Comparison of ENCODE assay signal across 30 cellular contexts in genomic region chr15:79957741-79958140, GRCh38. TPM values are rescaled to one million over a fixed set of nuclear protein-coding genes. Genes with fewer than 3 reads are reported as not detected.
"Had no signal": no experiment of that assay in that cellular context is flagged by ENCODE, and none has a peak within 500 bp of the region (broad histone marks: within the 10 kb centered on the region; RNA-seq: fewer than 3 reads in every experiment).

No MANE protein-coding gene starts in this region.

- H3K4me3 Mint-ChIP-seq: activated CD4-positive, alpha-beta T cell treated with anti-CD3 and anti-CD28 coated beads for 36 hours; activated naive CD8-positive, alpha-beta T cell treated with anti-CD3 and anti-CD28 coated beads, Interleukin-2, amount 10 ng/mL, durations not matched to agents 7 days and 5 days; activated T-cell treated with anti-CD3 and anti-CD28 coated beads, Interleukin-2, amount 50 U/mL, for 4 hours; endodermal cell; memory B cell; natural killer cell treated with Interleukin-12 subunit alpha and Interleukin-12 subunit beta and Interleukin-15 and Interleukin-18, amount 100 ng/mL, for 72 hours; stimulated activated naive B cell treated with anti-CD40 and anti-IgM and Interleukin-4, amounts not matched to agents 10 μg/mL and 1 μg/mL and 100 μg/mL, for 72 hours had no signal

- H3K4me1 Mint-ChIP-seq: endodermal cell had no signal

- ATAC-seq: activated CD4-positive, alpha-beta T cell treated with anti-CD3 and anti-CD28 coated beads for 36 hours; activated T-cell treated with anti-CD3 and anti-CD28 coated beads, Interleukin-2, amount 50 U/mL, for 4 hours; heart right ventricle; left colon; natural killer cell treated with Interleukin-12 subunit alpha and Interleukin-12 subunit beta and Interleukin-15 and Interleukin-18, amount 100 ng/mL, for 72 hours; pancreas; psoas muscle had no signal

- H3K4me3 ChIP-seq: esophagus squamous epithelium, heart right ventricle, pancreas, psoas muscle, right atrium auricular region, skin epidermis, testis, uterus had no signal

- H3K27me3 Mint-ChIP-seq: activated CD4-positive, alpha-beta T cell treated with anti-CD3 and anti-CD28 coated beads for 36 hours; activated naive CD8-positive, alpha-beta T cell treated with anti-CD3 and anti-CD28 coated beads, Interleukin-2, amount 10 ng/mL, durations not matched to agents 7 days and 5 days; memory B cell; natural killer cell treated with Interleukin-12 subunit alpha and Interleukin-12 subunit beta and Interleukin-15 and Interleukin-18, amount 100 ng/mL, for 72 hours; stimulated activated naive B cell treated with anti-CD40 and anti-IgM and Interleukin-4, amounts not matched to agents 10 μg/mL and 1 μg/mL and 100 μg/mL, for 72 hours had no signal

- H3K36me3 Mint-ChIP-seq: natural killer cell treated with Interleukin-12 subunit alpha and Interleukin-12 subunit beta and Interleukin-15 and Interleukin-18, amount 100 ng/mL, for 72 hours had no signal

- H3K9me3 Mint-ChIP-seq: activated T-cell treated with anti-CD3 and anti-CD28 coated beads, Interleukin-2, amount 50 U/mL, for 4 hours; activated T-helper 2 cell treated with anti-CD3 and anti-CD28 coated beads, Interferon-gamma antibody, Interleukin-2, Interleukin-4, amounts not matched to agents 10 μg/mL and 5 μg/mL and 100 μg/mL, durations not matched to agents 14 hours and 24 hours and 36 hours; endodermal cell; memory B cell; natural killer cell treated with Interleukin-12 subunit alpha and Interleukin-12 subunit beta and Interleukin-15 and Interleukin-18, amount 100 ng/mL, for 72 hours had no signal

- H3K9me3 ChIP-seq: esophagus squamous epithelium, heart right ventricle, neutrophil, pancreas, psoas muscle, right atrium auricular region, testis, uterus had no signal

- H3K27me3 ChIP-seq: esophagus squamous epithelium, neutrophil, pancreas, right atrium auricular region, testis, uterus had no signal

- H3K4me1 ChIP-seq: esophagus squamous epithelium, pancreas, psoas muscle, right atrium auricular region, testis, uterus had no signal

- DNase-seq: activated CD4-positive, alpha-beta T cell treated with anti-CD3 and anti-CD28 coated beads for 36 hours; activated CD4-positive, alpha-beta T cell treated with anti-CD3 and anti-CD28 coated beads, Interleukin-2, amount 50 U/mL, for 4 hours; activated CD8-positive, alpha-beta memory T cell treated with anti-CD3 and anti-CD28 coated beads for 24 hours; activated CD8-positive, alpha-beta memory T cell treated with anti-CD3 and anti-CD28 coated beads, Interleukin-2, amount 50 U/mL, for 4 hours; activated naive CD4-positive, alpha-beta T cell treated with Interleukin-2 at 50 U/mL for 16 hours; activated naive CD8-positive, alpha-beta T cell treated with anti-CD3 and anti-CD28 coated beads, Interleukin-2, amount 10 ng/mL, durations not matched to agents 7 days and 5 days; activated T-cell treated with anti-CD3 and anti-CD28 coated beads, Interleukin-2, amount 50 U/mL, for 4 hours; amygdala; cerebellar nuclear complex; cortex of kidney; endodermal cell; esophagus squamous epithelium; heart right ventricle; left colon; pancreas; psoas muscle; stimulated activated CD4-positive, alpha-beta T cell treated with anti-CD3 and anti-CD28 coated beads, Interleukin-15, amount 100 ng/mL, for 24 hours; stimulated activated naive B cell treated with anti-CD40 and anti-IgM and Interleukin-4, amounts not matched to agents 10 μg/mL and 1 μg/mL and 100 μg/mL, for 72 hours; T-helper 9 cell; testis; trophoblast cell; uterus had no signal

- H3K36me3 ChIP-seq: esophagus squamous epithelium, heart right ventricle, pancreas, right atrium auricular region, uterus had no signal

- H3K27ac Mint-ChIP-seq: activated CD4-positive, alpha-beta T cell treated with anti-CD3 and anti-CD28 coated beads for 36 hours; activated naive CD8-positive, alpha-beta T cell treated with anti-CD3 and anti-CD28 coated beads, Interleukin-2, amount 10 ng/mL, durations not matched to agents 7 days and 5 days; activated T-helper 2 cell treated with anti-CD3 and anti-CD28 coated beads, Interferon-gamma antibody, Interleukin-2, Interleukin-4, amounts not matched to agents 10 μg/mL and 5 μg/mL and 100 μg/mL, durations not matched to agents 14 hours and 24 hours and 36 hours; endodermal cell; memory B cell; stimulated activated naive B cell treated with anti-CD40 and anti-IgM and Interleukin-4, amounts not matched to agents 10 μg/mL and 1 μg/mL and 100 μg/mL, for 72 hours had no signal

- H3K27ac ChIP-seq: esophagus squamous epithelium, heart right ventricle, neutrophil, pancreas, psoas muscle, right atrium auricular region, skin epidermis, testis, uterus had no signal

- FAIRE-seq: keratinocyte, pancreas had no signal

RNA-seq across cellular contexts. Expression of gene BCL2A1, which starts 13.3 kb away (rescaled TPM):
- total RNA-seq: endodermal cell, fibroblast of villous mesenchyme, testis had no signal
